8 cellular contexts compared by ENCODE assay signal in genomic region chr6:31582230-31582601, GRCh38. TPM values are rescaled to one million over a fixed set of nuclear protein-coding genes. Genes with fewer than 3 reads are reported as not detected.
DNase-seq lines count a peak whose midpoint lies in the region; ATAC-seq and TF ChIP-seq lines count a peak whose summit lies in the region.

TSS of gene LTB (minus strand) at chr6:31582424. CDS start at chr6:31582417, 7 bp downstream.

- TF ChIP-seq CTCF in HFFc6 (IDR thresholded peaks at IDR 0.05), result no peak
- no peak for TF ChIP-seq CTCF in fibroblast of lung (conservative IDR thresholded peaks at IDR 0.05 in 1 of 2, IDR thresholded peaks at IDR 0.05 in 1 of 2; ENCODE audit: low read depth in 1 of 2, low read length in 2 of 2)
- no peak for TF ChIP-seq CTCF in sigmoid colon (IDR thresholded peaks at IDR 0.05)

- H3K9me3 ChIP-seq in fibroblast of lung (ENCODE audit: control insufficient read depth, insufficient read depth, low read depth, low read length) (no peaks in the 10 kb centered on the region), sigmoid colon (no peaks in the 10 kb centered on the region)

- no peaks in the 10 kb centered on the region; the same call in 1 of the 2 replicates for H3K27me3 Mint-ChIP-seq in HFFc6 (ENCODE audit: insufficient read depth)
- no peaks in the 10 kb centered on the region for H3K27me3 Mint-ChIP-seq in activated CD4-positive, alpha-beta memory T cell treated with anti-CD3 and anti-CD28 coated beads, Interleukin-2, amount 10 ng/mL, durations not matched to agents 7 days and 5 days

- no peaks in the 10 kb centered on the region for H3K9me3 Mint-ChIP-seq in HFFc6
- no peaks in the 10 kb centered on the region for H3K9me3 Mint-ChIP-seq in activated CD4-positive, alpha-beta memory T cell treated with anti-CD3 and anti-CD28 coated beads, Interleukin-2, amount 10 ng/mL, durations not matched to agents 7 days and 5 days

- POLR2A ChIA-PET in activated CD4-positive, alpha-beta memory T cell treated with anti-CD3 and anti-CD28 coated beads, Interleukin-2, amount 10 ng/mL, durations not matched to agents 7 days and 5 days (lab: Charles Lee), result interaction anchor here (0.8 to 36.9 kb wide), 16 partner anchors 3 to 1389 kb away, joined by 3 to 1578 read pairs (median 8); partner anchors contain the start of genes ATP6V1G2, C6orf47, CLIC1 and CSNK2B

- no peaks in the 10 kb centered on the region for H3K79me2 ChIP-seq in fibroblast of lung (ENCODE audit: control insufficient read depth, insufficient read depth, low read length)

- H2AFZ ChIP-seq in fibroblast of lung (ENCODE audit: low read length), result peak within 1 kb of the TSS; percentile 97

- WGBS in sigmoid colon, 2 donors, result 36 to 40% methylated on average over 3 of the region's 3 CpGs

- TF ChIP-seq EP300 in sigmoid colon (IDR thresholded peaks at IDR 0.05), result no peak

- intact Hi-C loops in sigmoid colon (cut with DNase I), result no loop called here

- H3K36me3 ChIP-seq in fibroblast of lung (ENCODE audit: control insufficient read depth, insufficient read depth, low read length) (no peaks in the 10 kb centered on the region), sigmoid colon (no peaks in the 10 kb centered on the region)

- no peak within 1 kb of the TSS for H3K27ac ChIP-seq in fibroblast of lung (ENCODE audit: insufficient read depth, low read length)
- H3K27ac ChIP-seq in sigmoid colon, result peak within 1 kb of the TSS; percentile 80 to 87 (median 84)

- peak within 1 kb of the TSS; percentile 74 to 89 (median 82) for H3K4me3 ChIP-seq in fibroblast of lung (replicated peaks in 1 of 4; ENCODE audit: control extremely low read depth in 1 of 4, insufficient read depth in 1 of 4, low read depth in 3 of 4, low read length in 4 of 4)
- peak within 1 kb of the TSS; percentile 50 to 85 (median 70) for H3K4me3 ChIP-seq in sigmoid colon

- peak within 1 kb of the TSS; percentile 98 for H3K4me3 Mint-ChIP-seq in HFFc6
- peak within 1 kb of the TSS; percentile 91 for H3K4me3 Mint-ChIP-seq in activated CD4-positive, alpha-beta memory T cell treated with anti-CD3 and anti-CD28 coated beads, Interleukin-2, amount 10 ng/mL, durations not matched to agents 7 days and 5 days

- CTCF ChIA-PET in activated CD4-positive, alpha-beta memory T cell treated with anti-CD3 and anti-CD28 coated beads, Interleukin-2, amount 10 ng/mL, durations not matched to agents 7 days and 5 days (lab: Charles Lee), result interaction anchor here (0.7 to 18.7 kb wide), 9 partner anchors 7 to 89 kb away, joined by 3 to 640 read pairs (median 15); partner anchors contain the start of genes ATP6V1G2, DDX39B, LTA and NCR3

- H3K4me1 ChIP-seq in fibroblast of lung (ENCODE audit: control insufficient read depth, extremely low read depth, insufficient read depth, low read length), result no peaks in the 10 kb centered on the region
- peaks cover 0 to 19% (median 16%) of the 10 kb centered on the region in 4 donors for H3K4me1 ChIP-seq in sigmoid colon

- no peak for ATAC-seq in GM21390 (IDR thresholded peaks at IDR 0.05; ENCODE audit: unreplicated experiment)

- H3K27me3 ChIP-seq in fibroblast of lung (ENCODE audit: control insufficient read depth, insufficient read depth, low read length) (peaks cover 5% of the 10 kb centered on the region), sigmoid colon (peaks cover 0 to 6% (median 5%) of the 10 kb centered on the region in 3 donors)

- no peaks in the 10 kb centered on the region for H4K20me1 ChIP-seq in fibroblast of lung (ENCODE audit: control insufficient read depth, extremely low read depth, insufficient read depth, low read length)

- H3K4me2 ChIP-seq in fibroblast of lung (ENCODE audit: extremely low read depth, insufficient read depth, low read length), result peak within 1 kb of the TSS; percentile 99

- peak within 1 kb of the TSS; percentile 80 for H3K27ac Mint-ChIP-seq in HFFc6
- peak within 1 kb of the TSS; percentile 94 for H3K27ac Mint-ChIP-seq in activated CD4-positive, alpha-beta memory T cell treated with anti-CD3 and anti-CD28 coated beads, Interleukin-2, amount 10 ng/mL, durations not matched to agents 7 days and 5 days

- peak within 1 kb of the TSS; percentile 70 for H3K9ac ChIP-seq in fibroblast of lung (ENCODE audit: insufficient read depth, low read length)

- TF ChIP-seq POLR2A in sigmoid colon (IDR thresholded peaks at IDR 0.05), result no peak

- no peaks in the 10 kb centered on the region for H3K36me3 Mint-ChIP-seq in HFFc6 (ENCODE audit: low read depth)
- H3K36me3 Mint-ChIP-seq in activated CD4-positive, alpha-beta memory T cell treated with anti-CD3 and anti-CD28 coated beads, Interleukin-2, amount 10 ng/mL, durations not matched to agents 7 days and 5 days (ENCODE audit: low read depth), result peaks cover 69% of the 10 kb centered on the region

- DNase-seq in HFFc6, result no peak
- peak; percentile 74 for DNase-seq in activated CD4-positive, alpha-beta memory T cell treated with anti-CD3 and anti-CD28 coated beads, Interleukin-2, amount 10 ng/mL, durations not matched to agents 7 days and 5 days
- no peak for DNase-seq in fibroblast of lung (ENCODE audit: low read depth in 2 of 2)
- no peak for DNase-seq in sigmoid colon
- no peak for DNase-seq in GM19240 (ENCODE audit: insufficient read length, low spot score)
- no peak for DNase-seq in NCI-H526 (lab: John Stamatoyannopoulos, UW)
- no peak for DNase-seq in GM03348 (ENCODE audit: low spot score)

- H3K4me1 Mint-ChIP-seq in HFFc6 (ENCODE audit: low read depth), result peaks cover 18% of the 10 kb centered on the region
- peaks cover 65% of the 10 kb centered on the region for H3K4me1 Mint-ChIP-seq in activated CD4-positive, alpha-beta memory T cell treated with anti-CD3 and anti-CD28 coated beads, Interleukin-2, amount 10 ng/mL, durations not matched to agents 7 days and 5 days

RNA-seq across cellular contexts. Expression of gene LTB, which starts in this region (rescaled TPM):
- under 1 TPM in 1 of 6 experiments, not detected in 5; 0.38 TPM for total RNA-seq in HFFc6 (2021; fragmentation: NEBNext Ultra II Directional; extraction: Animal tissue kit (Norgen Biotek cat#: 25700))
- total RNA-seq in activated CD4-positive, alpha-beta memory T cell treated with anti-CD3 and anti-CD28 coated beads, Interleukin-2, amount 10 ng/mL, durations not matched to agents 7 days and 5 days, result 1,000 to 10,000 TPM; 1,185 to 1,194 TPM
- total RNA-seq in fibroblast of lung (not detected in 2 replicates), sigmoid colon (1 to 10 TPM in 1 of 4 donors, under 1 TPM in 2, not detected in 1; 0.66 to 1.9 (median 0.68) TPM)
- polyA plus RNA-seq in fibroblast of lung (not detected in 2 replicates), sigmoid colon (10 to 100 TPM in 1 of 3 donors, 1 to 10 TPM in 1, not detected in 1; 2.5 to 90.8 TPM)
- not detected in 2 replicates for polyA plus RNA-seq in fibroblast of lung (2012)
- polyA minus RNA-seq in fibroblast of lung (ENCODE audit: low replicate concordance), result not detected in 2 replicates

Comparison
In these comparisons a context has a peak if more than half of its experiments do, and no peak if none do; other contexts are left out.
1. RNA of gene LTB (total RNA-seq): 1,185 to 1,194 TPM in activated CD4-positive, alpha-beta memory T cell treated with anti-CD3 and anti-CD28 coated beads, Interleukin-2, amount 10 ng/mL, durations not matched to agents 7 days and 5 days; 0.66 to 1.9 TPM in sigmoid colon, 0.38 TPM in HFFc6 and not detected in fibroblast of lung; every median in the first group is over 100 times any median in the second.